In genomic region chr6:44737829-44738528, GRCh38 we compare ENCODE assay signal across 18 cellular contexts.
DNase-seq lines count a peak whose midpoint lies in the region; ATAC-seq, FAIRE-seq and TF ChIP-seq lines count a peak whose summit lies in the region.
"Had no signal": no experiment of that assay in that cellular context is flagged by ENCODE, and none has a peak within 500 bp of the region (broad histone marks: within the 10 kb centered on the region; RNA-seq: fewer than 3 reads in every experiment).

No MANE protein-coding gene starts in this region.

- no peak for TF ChIP-seq POLR2A in K562 (conservative IDR thresholded peaks at IDR 0.05)

- no peaks in the 10 kb centered on the region for H3K9me3 Mint-ChIP-seq in mesothelial cell of epicardium
- H3K9me3 Mint-ChIP-seq in activated CD8-positive, alpha-beta T cell treated with anti-CD3 and anti-CD28 coated beads, Interleukin-2, amount 10 ng/mL, durations not matched to agents 7 days and 5 days (ENCODE audit: insufficient read depth), result no peaks in the 10 kb centered on the region
- H3K9me3 Mint-ChIP-seq in CD4-positive, alpha-beta T cell, result no peaks in the 10 kb centered on the region
- H3K9me3 Mint-ChIP-seq: activated T-helper 17 cell treated with anti-CD3 and anti-CD28 coated beads, Interleukin-2, amount 50 U/mL, for 72 hours had no signal

- H3K27ac Mint-ChIP-seq in mesothelial cell of epicardium, result peak overlapping the region; percentile 1
- no peak overlapping the region for H3K27ac Mint-ChIP-seq in activated CD8-positive, alpha-beta T cell treated with anti-CD3 and anti-CD28 coated beads, Interleukin-2, amount 10 ng/mL, durations not matched to agents 7 days and 5 days
- no peak overlapping the region for H3K27ac Mint-ChIP-seq in CD4-positive, alpha-beta T cell
- H3K27ac Mint-ChIP-seq: activated T-helper 17 cell treated with anti-CD3 and anti-CD28 coated beads, Interleukin-2, amount 50 U/mL, for 72 hours had no signal

- H2AFZ ChIP-seq in K562 (ENCODE audit: low read depth, low read length), result no peak overlapping the region

- 2% methylated on average over 6 of the region's 6 CpGs for WGBS in K562 (ENCODE audit: insufficient coverage, low coverage, missing lambda C conversion rate)

- H3K27me3 ChIP-seq in BLaER1, result no peaks in the 10 kb centered on the region
- peaks cover 12 to 62% of the 10 kb centered on the region in 2 experiments; a peak in 3 of 5 replicates for H3K27me3 ChIP-seq in K562 (ENCODE audit: control insufficient read depth in 2 of 2, insufficient read depth in 2 of 2, low read length in 2 of 2)
- H3K27me3 ChIP-seq in CD4-positive, alpha-beta T cell (ENCODE audit: control insufficient read depth, insufficient read depth, low read length), result no peaks in the 10 kb centered on the region

- H3K4me1 Mint-ChIP-seq in mesothelial cell of epicardium, result peaks cover 50% of the 10 kb centered on the region
- H3K4me1 Mint-ChIP-seq in activated CD8-positive, alpha-beta T cell treated with anti-CD3 and anti-CD28 coated beads, Interleukin-2, amount 10 ng/mL, durations not matched to agents 7 days and 5 days (ENCODE audit: low read depth), result no peaks in the 10 kb centered on the region
- no peaks in the 10 kb centered on the region for H3K4me1 Mint-ChIP-seq in CD4-positive, alpha-beta T cell (ENCODE audit: low read depth)

- POLR2A ChIA-PET in K562 (lab: Yijun Ruan, JAX), result no interaction called here
- POLR2A ChIA-PET in activated CD8-positive, alpha-beta T cell treated with anti-CD3 and anti-CD28 coated beads, Interleukin-2, amount 10 ng/mL, durations not matched to agents 7 days and 5 days (lab: Charles Lee), result no interaction called here
- POLR2A ChIA-PET in CD4-positive, alpha-beta T cell (lab: Charles Lee), result no interaction called here

- peak; percentile 43 for ATAC-seq in GM21447 (IDR thresholded peaks at IDR 0.05; ENCODE audit: unreplicated experiment)
- ATAC-seq in K562, result no peak
- no peak for ATAC-seq in activated CD8-positive, alpha-beta T cell treated with anti-CD3 and anti-CD28 coated beads, Interleukin-2, amount 10 ng/mL, durations not matched to agents 7 days and 5 days
- ATAC-seq in GM21737 (IDR thresholded peaks at IDR 0.05; ENCODE audit: unreplicated experiment), result no peak
- ATAC-seq in CD4-positive, alpha-beta T cell (ENCODE audit: poor library complexity), result no peak
- ATAC-seq: activated T-helper 17 cell treated with anti-CD3 and anti-CD28 coated beads, Interleukin-2, amount 50 U/mL, for 72 hours; SK-N-SH treated with all-trans-retinoic acid at 6 μM for 48 hours had no signal

- H3K9me3 ChIP-seq in BLaER1 (no peaks in the 10 kb centered on the region), K562 (replicated peaks; ENCODE audit: control insufficient read depth, insufficient read depth, low read depth, low read length) (no peaks in the 10 kb centered on the region)
- no peaks in the 10 kb centered on the region for H3K9me3 ChIP-seq in CD4-positive, alpha-beta T cell (ENCODE audit: control insufficient read depth, low read length)
- H3K9me3 ChIP-seq: A549 had no signal

- TF ChIP-seq CTCF in K562 (IDR thresholded peaks at IDR 0.05 in 2 of 3, conservative IDR thresholded peaks at IDR 0.05 in 1 of 3; ENCODE audit: insufficient read depth in 2 of 3, low read depth in 1 of 3, low read length in 3 of 3), result no peak
- no peak for TF ChIP-seq CTCF in mesothelial cell of epicardium (IDR thresholded peaks at IDR 0.05; ENCODE audit: unreplicated experiment)
- TF ChIP-seq CTCF in CD4-positive, alpha-beta T cell (IDR thresholded peaks at IDR 0.05), result no peak

- in situ Hi-C loops in K562 (cut with MboI), result no loop called here

- no peak for DNase-seq in K562 (ENCODE audit: extremely low read depth in 1 of 4, low spot score in 3 of 4)
- DNase-seq in mesothelial cell of epicardium (ENCODE audit: low spot score in 2 of 2, unreplicated experiment in 2 of 2), result no peak
- no peak for DNase-seq in activated CD8-positive, alpha-beta T cell treated with anti-CD3 and anti-CD28 coated beads, Interleukin-2, amount 10 ng/mL, durations not matched to agents 7 days and 5 days
- no peak for DNase-seq in GM03348 (ENCODE audit: low spot score)
- DNase-seq in CD4-positive, alpha-beta T cell, result no peak
- DNase-seq: amygdala, Kasumi-1, NCI-H187, NCI-H510A had no signal

- TF ChIP-seq EP300 in K562 (IDR thresholded peaks at IDR 0.05; ENCODE audit: low read length), result no peak

- no peaks in the 10 kb centered on the region for H3K79me2 ChIP-seq in K562 (ENCODE audit: control insufficient read depth, insufficient read depth, low read length)

- H3K9me1 ChIP-seq in K562 (ENCODE audit: control insufficient read depth, insufficient read depth, low read length), result no peaks in the 10 kb centered on the region

- no peaks in the 10 kb centered on the region for H3K36me3 Mint-ChIP-seq in mesothelial cell of epicardium
- no peaks in the 10 kb centered on the region for H3K36me3 Mint-ChIP-seq in activated CD8-positive, alpha-beta T cell treated with anti-CD3 and anti-CD28 coated beads, Interleukin-2, amount 10 ng/mL, durations not matched to agents 7 days and 5 days (ENCODE audit: low read depth)
- H3K36me3 Mint-ChIP-seq in CD4-positive, alpha-beta T cell (ENCODE audit: low read depth), result no peaks in the 10 kb centered on the region

- FAIRE-seq in K562 (lab: Jason Lieb, UNC), result peak; percentile 37
- FAIRE-seq: A549 had no signal

- CTCF ChIA-PET in K562 (lab: Yijun Ruan, JAX; ENCODE audit: low intra/inter-chr PET ratio), result no interaction called here
- CTCF ChIA-PET in activated CD8-positive, alpha-beta T cell treated with anti-CD3 and anti-CD28 coated beads, Interleukin-2, amount 10 ng/mL, durations not matched to agents 7 days and 5 days (lab: Charles Lee), result no interaction called here
- CTCF ChIA-PET in CD4-positive, alpha-beta T cell (lab: Charles Lee), result no interaction called here

- no peak overlapping the region for H3K4me3 ChIP-seq in BLaER1
- no peak overlapping the region for H3K4me3 ChIP-seq in K562
- H3K4me3 ChIP-seq: A549, coronary artery had no signal

- peaks cover 9% of the 10 kb centered on the region for H3K4me1 ChIP-seq in BLaER1
- no peaks in the 10 kb centered on the region for H3K4me1 ChIP-seq in K562 (replicated peaks in 1 of 2; ENCODE audit: control insufficient read depth in 2 of 2, insufficient read depth in 2 of 2, low read length in 2 of 2)

- intact Hi-C loops in K562 (cut with micrococcal nuclease), result no loop called here
- intact Hi-C loops in CD4-positive, alpha-beta T cell (cut with DNase I, micrococcal nuclease), result no loop called here

- no peak overlapping the region for H3K4me3 Mint-ChIP-seq in mesothelial cell of epicardium
- H3K4me3 Mint-ChIP-seq in activated CD8-positive, alpha-beta T cell treated with anti-CD3 and anti-CD28 coated beads, Interleukin-2, amount 10 ng/mL, durations not matched to agents 7 days and 5 days, result no peak overlapping the region
- H3K4me3 Mint-ChIP-seq in CD4-positive, alpha-beta T cell, result no peak overlapping the region
- H3K4me3 Mint-ChIP-seq: activated T-helper 17 cell treated with anti-CD3 and anti-CD28 coated beads, Interleukin-2, amount 50 U/mL, for 72 hours had no signal

- H3K27ac ChIP-seq in BLaER1 (no peak overlapping the region), K562 (ENCODE audit: extremely low read depth, low read depth, low read length) (no peak overlapping the region)
- no peak overlapping the region for H3K27ac ChIP-seq in CD4-positive, alpha-beta T cell (ENCODE audit: low read depth, low read length)
- H3K27ac ChIP-seq: coronary artery, epithelial cell of prostate, HL-60 had no signal

- no peaks in the 10 kb centered on the region for H3K36me3 ChIP-seq in BLaER1
- no peaks in the 10 kb centered on the region for H3K36me3 ChIP-seq in K562 (ENCODE audit: control insufficient read depth, insufficient read depth, low read length)

- BruUV-seq in K562 (replicated peaks; lab: Mats Ljungman, UMichigan), result no TSS peak

- H4K20me1 ChIP-seq in BLaER1, result no peaks in the 10 kb centered on the region
- peaks cover 6% of the 10 kb centered on the region; the same call in 1 of the 2 replicates for H4K20me1 ChIP-seq in K562 (replicated peaks; ENCODE audit: control insufficient read depth, insufficient read depth, low read length)

- peaks cover 3% of the 10 kb centered on the region for H3K27me3 Mint-ChIP-seq in mesothelial cell of epicardium (ENCODE audit: low read depth)
- no peaks in the 10 kb centered on the region for H3K27me3 Mint-ChIP-seq in activated CD8-positive, alpha-beta T cell treated with anti-CD3 and anti-CD28 coated beads, Interleukin-2, amount 10 ng/mL, durations not matched to agents 7 days and 5 days (ENCODE audit: low read depth)
- no peaks in the 10 kb centered on the region for H3K27me3 Mint-ChIP-seq in CD4-positive, alpha-beta T cell
- H3K27me3 Mint-ChIP-seq: activated T-helper 17 cell treated with anti-CD3 and anti-CD28 coated beads, Interleukin-2, amount 50 U/mL, for 72 hours had no signal

- H3K4me2 ChIP-seq in BLaER1 (peak overlapping the region; percentile 17; the same call in 1 of the 2 replicates), K562 (ENCODE audit: insufficient read depth, low read length) (no peak overlapping the region)
- H3K4me2 ChIP-seq: A549 had no signal

- TF ChIP-seq RAD21 in K562 (CRISPR knock-in tag; conservative IDR thresholded peaks at IDR 0.05 in 1 of 2, IDR thresholded peaks at IDR 0.05 in 1 of 2), result no peak

- no peak overlapping the region for H3K9ac ChIP-seq in BLaER1
- no peak overlapping the region for H3K9ac ChIP-seq in K562 (ENCODE audit: insufficient read depth in 1 of 2, low read depth in 2 of 2, low read length in 2 of 2)

TF ChIP-seq in K562, 482 proteins besides CTCF, POLR2A, EP300 and RAD21 (continues in another document):
- TF ChIP-seq PCBP1 (IDR thresholded peaks at IDR 0.05; ENCODE audit: low read depth, low read length, poor library complexity, severe bottlenecking) (no peak), ZNF507 (tag; conservative IDR thresholded peaks at IDR 0.05) (no peak), NR0B1 (IDR thresholded peaks at IDR 0.05; ENCODE audit: partially characterized antibody) (no peak), KHSRP (IDR thresholded peaks at IDR 0.05) (no peak), SNAPC5 (CRISPR knock-in tag; IDR thresholded peaks at IDR 0.05) (no peak)
